Comparison of ENCODE assay signal across 9 cellular contexts in genomic region chr14:91416744-91417133, GRCh38.
A peak's percentile ranks its signal among the peaks of the same experiment; 100 is the strongest.
DNase-seq lines count a peak whose midpoint lies in the region; ATAC-seq and TF ChIP-seq lines count a peak whose summit lies in the region.
"Had no signal": no experiment of that assay in that cellular context is flagged by ENCODE, and none has a peak within 500 bp of the region (broad histone marks: within the 10 kb centered on the region; RNA-seq: fewer than 3 reads in every experiment).

No MANE protein-coding gene starts in this region.

- DNase-seq in DMS 273 (lab: John Stamatoyannopoulos, UW; ENCODE audit: unreplicated experiment) = peak; percentile 64
- no peak for DNase-seq in DMS 273 treated with DMSO at 0.1 percent for 48 hours (lab: John Stamatoyannopoulos, UW)
- no peak for DNase-seq in RWPE2 (ENCODE audit: low spot score)
- peak; percentile 22 for DNase-seq in germinal center (ENCODE audit: low spot score)
- DNase-seq in NCI-H2029 treated with DMSO at 0.1 percent for 48 hours (lab: John Stamatoyannopoulos, UW) = no peak
- DNase-seq: foreskin melanocyte had no signal

- H3K27me3 ChIP-seq in RWPE2 (ENCODE audit: insufficient read depth, poor library complexity, severe bottlenecking) (no peaks in the 10 kb centered on the region), rectal smooth muscle tissue (ENCODE audit: control insufficient read depth, insufficient read depth, low read length) (no peaks in the 10 kb centered on the region)

- no peak for TF ChIP-seq CTCF in RWPE2 (IDR thresholded peaks at IDR 0.05; ENCODE audit: poor library complexity, severe bottlenecking)

- no peaks in the 10 kb centered on the region for H3K9me3 ChIP-seq in RWPE2 (ENCODE audit: severe bottlenecking)

- H3K4me3 ChIP-seq in RWPE2 (ENCODE audit: severe bottlenecking) = peak overlapping the region; percentile 86
- peak overlapping the region; percentile 69 for H3K4me3 ChIP-seq in rectal smooth muscle tissue (ENCODE audit: low read length)

- H3K27ac ChIP-seq in RWPE2 (ENCODE audit: poor library complexity, severe bottlenecking) = peak overlapping the region; percentile 83
- H3K27ac ChIP-seq in rectal smooth muscle tissue (ENCODE audit: low read depth, low read length) = no peak overlapping the region

- ATAC-seq in RWPE2 (ENCODE audit: low read depth) (peak; percentile 3; the same call in 1 of the 3 replicates), GM19035 (IDR thresholded peaks at IDR 0.05; ENCODE audit: unreplicated experiment) (no peak), HG03457 (IDR thresholded peaks at IDR 0.05; ENCODE audit: unreplicated experiment) (no peak)

- H3K36me3 ChIP-seq in RWPE2 (ENCODE audit: low read depth) (peaks cover 32% of the 10 kb centered on the region), rectal smooth muscle tissue (ENCODE audit: control insufficient read depth, insufficient read depth, low read length) (no peaks in the 10 kb centered on the region)

- H3K4me1 ChIP-seq in RWPE2 (ENCODE audit: insufficient read depth, poor library complexity, severe bottlenecking) (peaks cover 24% of the 10 kb centered on the region), rectal smooth muscle tissue (ENCODE audit: control insufficient read depth, insufficient read depth, low read length) (peaks cover 5% of the 10 kb centered on the region)

- no peak overlapping the region for H3K9ac ChIP-seq in rectal smooth muscle tissue (ENCODE audit: low read length)

Comparison
In these comparisons a context has a peak if more than half of its experiments do, and no peak if none do; other contexts are left out.
1. DNase-seq: peak in DMS 273 (single experiment) and germinal center (single experiment); none in DMS 273 treated with DMSO at 0.1 percent for 48 hours (single experiment), RWPE2 (single experiment) and NCI-H2029 treated with DMSO at 0.1 percent for 48 hours (single experiment).